Comparison of ENCODE assay signal across 10 cellular contexts in the genomic region with DNA sequence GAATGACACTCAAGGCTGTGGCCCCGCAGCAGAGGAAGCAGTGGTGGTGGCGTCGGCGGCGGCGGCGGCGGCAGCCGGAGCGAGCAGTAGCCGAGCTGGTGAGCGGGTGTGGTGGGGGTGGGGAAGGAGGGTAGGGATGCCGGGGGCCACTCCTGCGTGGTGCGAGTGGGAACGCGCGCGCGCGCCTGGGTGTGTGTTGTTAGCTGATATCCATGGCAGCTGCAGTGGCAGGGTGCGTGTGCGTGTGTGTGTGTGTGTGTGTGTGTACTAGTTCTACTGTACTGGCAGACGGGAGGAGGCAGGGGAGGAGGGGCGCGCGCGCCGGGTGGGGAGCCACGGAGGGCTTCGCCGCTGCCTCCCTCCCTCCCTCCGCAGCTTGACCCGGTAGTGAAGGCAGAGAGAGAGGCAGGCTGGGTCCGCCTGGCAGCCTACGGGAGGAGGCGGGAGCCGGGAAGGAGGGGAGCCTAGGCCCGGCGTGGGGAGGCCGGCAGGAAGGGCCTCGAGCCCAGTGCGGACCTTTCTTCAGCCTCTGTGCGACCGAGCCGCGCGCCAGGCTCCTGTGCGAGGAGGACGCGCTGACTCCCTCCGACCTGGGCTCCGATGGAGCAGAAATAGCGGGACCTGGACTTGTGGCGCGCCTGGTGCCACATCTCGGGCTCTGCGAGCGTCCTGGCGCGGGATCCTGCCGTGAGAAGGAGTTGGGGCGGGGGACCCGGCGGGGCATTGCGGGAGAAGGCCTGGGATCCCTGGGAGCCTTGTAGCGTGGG. TPM values are rescaled to one million over a fixed set of nuclear protein-coding genes. Genes with fewer than 3 reads are reported as not detected.
A peak's percentile ranks its signal among the peaks of the same experiment; 100 is the strongest.
DNase-seq lines count a peak whose midpoint lies in the region; ATAC-seq and TF ChIP-seq lines count a peak whose summit lies in the region.
"Had no signal": no experiment of that assay in that cellular context is flagged by ENCODE, and none has a peak within 500 bp of the region (broad histone marks: within the 10 kb centered on the region; RNA-seq: fewer than 3 reads in every experiment).

Gene MAGI2 (minus strand): TSS at position 110 of the 767 bp plus-strand sequence. CDS start 347 bp downstream, outside the sequence.

- no peak for TF ChIP-seq EP300 in suprapubic skin (IDR thresholded peaks at IDR 0.05)

- peaks cover 23% of the 10 kb centered on the region for H3K27me3 ChIP-seq in suprapubic skin
- H3K27me3 ChIP-seq: BLaER1 treated with 17β-estradiol and CSF1 and Interleukin-3, amounts not matched to agents 10 nM and 100 nM had no signal

- peak; percentile 77 for DNase-seq in NCI-H82 (lab: John Stamatoyannopoulos, UW)
- DNase-seq in NCI-H82 treated with DMSO at 0.1 percent for 48 hours (lab: John Stamatoyannopoulos, UW; ENCODE audit: unreplicated experiment), result no peak
- peak; percentile 92 for DNase-seq in mesenteric fat pad (ENCODE audit: low spot score)
- peak; percentile 90 to 91 for DNase-seq in suprapubic skin (ENCODE audit: low spot score in 2 of 2)
- no peak for DNase-seq in SIG-M5 treated with dmso at 0.1 percent for 504 hours (lab: John Stamatoyannopoulos, UW; ENCODE audit: unreplicated experiment)

- no peaks in the 10 kb centered on the region for H3K9me3 ChIP-seq in suprapubic skin

- peaks cover 23% of the 10 kb centered on the region for H3K4me1 ChIP-seq in suprapubic skin
- H3K4me1 ChIP-seq: BLaER1 treated with 17β-estradiol and CSF1 and Interleukin-3, amounts not matched to agents 10 nM and 100 nM had no signal

- H3K27ac ChIP-seq in suprapubic skin, result peak within 1 kb of the TSS; percentile 95
- H3K27ac ChIP-seq: BLaER1 treated with 17β-estradiol and CSF1 and Interleukin-3, amounts not matched to agents 10 nM and 100 nM; VCaP had no signal

- no peak for TF ChIP-seq CTCF in suprapubic skin (IDR thresholded peaks at IDR 0.05)

- TF ChIP-seq POLR2A in suprapubic skin (IDR thresholded peaks at IDR 0.05), result peak; percentile 16 to 52

- ATAC-seq in SK-N-SH treated with all-trans-retinoic acid at 6 μM for 48 hours (peak; percentile 77), esophagus mucosa (peak; percentile 63), GM21786 (IDR thresholded peaks at IDR 0.05; ENCODE audit: unreplicated experiment) (no peak)

- H3K4me3 ChIP-seq in suprapubic skin, result peak within 1 kb of the TSS; percentile 70
- H3K4me3 ChIP-seq: BLaER1 treated with 17β-estradiol and CSF1 and Interleukin-3, amounts not matched to agents 10 nM and 100 nM had no signal

- WGBS in suprapubic skin, result 2% methylated on average over 27 of the region's 67 CpGs

- H3K36me3 ChIP-seq in suprapubic skin, result no peaks in the 10 kb centered on the region
- H3K36me3 ChIP-seq: BLaER1 treated with 17β-estradiol and CSF1 and Interleukin-3, amounts not matched to agents 10 nM and 100 nM had no signal

TF ChIP-seq in SK-N-SH treated with all-trans-retinoic acid at 6 μM for 48 hours, 23 proteins besides CTCF, POLR2A, EP300 and RAD21:
- no peak for TF ChIP-seq ZNF70 (CRISPR knock-in tag; IDR thresholded peaks at IDR 0.05)
- peak; percentile 31; the same call in 1 of the 2 replicates for TF ChIP-seq TCF4 (CRISPR knock-in tag; IDR thresholded peaks at IDR 0.05; ENCODE audit: borderline replicate concordance)
- 0 out of 2 replicates have a peak, but pooled peaks have one; percentile 3 for TF ChIP-seq ZNF8 (CRISPR knock-in tag; IDR thresholded peaks at IDR 0.05)
- TF ChIP-seq CSDC2 (CRISPR knock-in tag; IDR thresholded peaks at IDR 0.05), result peak; percentile 77; the same call in 1 of the 2 replicates
- TF ChIP-seq SNAI2 (CRISPR knock-in tag; IDR thresholded peaks at IDR 0.05), result no peak
- no peak for TF ChIP-seq PATZ1 (CRISPR knock-in tag; IDR thresholded peaks at IDR 0.05; ENCODE audit: borderline replicate concordance)
- no peak for TF ChIP-seq ZNF565 (CRISPR knock-in tag; conservative IDR thresholded peaks at IDR 0.05; ENCODE audit: low read depth)
- no peak for TF ChIP-seq RARB (CRISPR knock-in tag; IDR thresholded peaks at IDR 0.05)
- TF ChIP-seq ZFP3 (CRISPR knock-in tag; IDR thresholded peaks at IDR 0.05), result 0 out of 2 replicates have a peak, but pooled peaks have one; percentile 33
- TF ChIP-seq TSHZ2 (CRISPR knock-in tag; IDR thresholded peaks at IDR 0.05), result peak; percentile 43; the same call in 1 of the 2 replicates
- TF ChIP-seq, protein P1, sequence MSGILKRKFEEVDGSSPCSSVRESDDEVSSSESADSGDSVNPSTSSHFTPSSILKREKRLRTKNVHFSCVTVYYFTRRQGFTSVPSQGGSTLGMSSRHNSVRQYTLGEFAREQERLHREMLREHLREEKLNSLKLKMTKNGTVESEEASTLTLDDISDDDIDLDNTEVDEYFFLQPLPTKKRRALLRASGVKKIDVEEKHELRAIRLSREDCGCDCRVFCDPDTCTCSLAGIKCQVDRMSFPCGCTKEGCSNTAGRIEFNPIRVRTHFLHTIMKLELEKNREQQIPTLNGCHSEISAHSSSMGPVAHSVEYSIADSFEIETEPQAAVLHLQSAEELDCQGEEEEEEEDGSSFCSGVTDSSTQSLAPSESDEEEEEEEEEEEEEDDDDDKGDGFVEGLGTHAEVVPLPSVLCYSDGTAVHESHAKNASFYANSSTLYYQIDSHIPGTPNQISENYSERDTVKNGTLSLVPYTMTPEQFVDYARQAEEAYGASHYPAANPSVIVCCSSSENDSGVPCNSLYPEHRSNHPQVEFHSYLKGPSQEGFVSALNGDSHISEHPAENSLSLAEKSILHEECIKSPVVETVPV (CRISPR knock-in tag; IDR thresholded peaks at IDR 0.05), result no peak
- no peak for TF ChIP-seq GLIS3 (CRISPR knock-in tag; IDR thresholded peaks at IDR 0.05)

RNA-seq across cellular contexts. Expression of gene MAGI2, which starts in this region (rescaled TPM):
- 0.80 TPM for total RNA-seq in esophagus mucosa
- total RNA-seq in mesenteric fat pad, result 9.7 TPM
- total RNA-seq in suprapubic skin, result 1 to 10 TPM in 3 of 4 donors, under 1 TPM in 1; 0.98 to 4.8 (median 2.5) TPM

Comparison
In these comparisons a context has a peak if more than half of its experiments do, and no peak if none do; other contexts are left out.
1. DNase-seq: peak in NCI-H82 (single experiment), mesenteric fat pad (single experiment) and suprapubic skin (2 of 2); none in NCI-H82 treated with DMSO at 0.1 percent for 48 hours (single experiment) and SIG-M5 treated with dmso at 0.1 percent for 504 hours (single experiment).
2. Peak in ATAC-seq in esophagus mucosa; RNA of the gene not detected or under 1 TPM.